ENCODE assay signal across 10 cellular contexts in genomic region chr10:17586741-17587720, GRCh38. TPM values are rescaled to one million over a fixed set of nuclear protein-coding genes. Genes with fewer than 3 reads are reported as not detected.
A peak's percentile ranks its signal among the peaks of the same experiment; 100 is the strongest.
DNase-seq lines count a peak whose midpoint lies in the region; ATAC-seq, FAIRE-seq and TF ChIP-seq lines count a peak whose summit lies in the region.
"Had no signal": no experiment of that assay in that cellular context is flagged by ENCODE, and none has a peak within 500 bp of the region (broad histone marks: within the 10 kb centered on the region; RNA-seq: fewer than 3 reads in every experiment).

No MANE protein-coding gene starts in this region.

- peak; percentile 67 for ATAC-seq in GM18502 (IDR thresholded peaks at IDR 0.05; ENCODE audit: poor library complexity, unreplicated experiment)

- FAIRE-seq in H54 (lab: Jason Lieb, UNC) = peak; percentile 95
- FAIRE-seq: H1 had no signal

- TF ChIP-seq POLR2A in H54 (IDR thresholded peaks at IDR 0.05; ENCODE audit: low read depth, low read length) = no peak

- no peak for DNase-seq in H54 (ENCODE audit: insufficient read length, low spot score)
- DNase-seq in OCI-M1 (lab: John Stamatoyannopoulos, UW) = peak; percentile 70
- DNase-seq in left kidney (ENCODE audit: low read depth, low spot score) = peak; percentile 76
- DNase-seq in occipital lobe (lab: John Stamatoyannopoulos, UW) = no peak
- DNase-seq in SW 1271 (lab: John Stamatoyannopoulos, UW) = no peak
- no peak for DNase-seq in activated CD4-positive, alpha-beta T cell treated with anti-CD3 and anti-CD28 coated beads for 1 hour
- DNase-seq in stimulated activated CD4-positive, alpha-beta T cell treated with anti-CD3 and anti-CD28 coated beads, Interleukin-15, amount 100 ng/mL, for 24 hours = no peak

RNA-seq across cellular contexts. Expression of gene HACD1, which starts 30.1 kb away (rescaled TPM):
- total RNA-seq in occipital lobe = 18.7 TPM
- total RNA-seq: T-helper 1 cell treated with Interleukin-12 subunit alpha and Interleukin-12 subunit beta and Interleukin-4 antibody, amounts not matched to agents 30 ng/mL and 1 ng/mL, for 36 hours had no signal

RNA-seq across cellular contexts. Expression of gene STAM, which starts 56.9 kb away (rescaled TPM):
- total RNA-seq in occipital lobe = 34.8 TPM

Comparison
In these comparisons a context has a peak if more than half of its experiments do, and no peak if none do; other contexts are left out.
1. DNase-seq: peak in OCI-M1 (single experiment) and left kidney (single experiment); none in H54 (single experiment), occipital lobe (single experiment), SW 1271 (0 of 2), activated CD4-positive, alpha-beta T cell treated with anti-CD3 and anti-CD28 coated beads for 1 hour (single experiment) and stimulated activated CD4-positive, alpha-beta T cell treated with anti-CD3 and anti-CD28 coated beads, Interleukin-15, amount 100 ng/mL, for 24 hours (single experiment).